Comparison of ENCODE assay signal across 18 cellular contexts in the genomic region with DNA sequence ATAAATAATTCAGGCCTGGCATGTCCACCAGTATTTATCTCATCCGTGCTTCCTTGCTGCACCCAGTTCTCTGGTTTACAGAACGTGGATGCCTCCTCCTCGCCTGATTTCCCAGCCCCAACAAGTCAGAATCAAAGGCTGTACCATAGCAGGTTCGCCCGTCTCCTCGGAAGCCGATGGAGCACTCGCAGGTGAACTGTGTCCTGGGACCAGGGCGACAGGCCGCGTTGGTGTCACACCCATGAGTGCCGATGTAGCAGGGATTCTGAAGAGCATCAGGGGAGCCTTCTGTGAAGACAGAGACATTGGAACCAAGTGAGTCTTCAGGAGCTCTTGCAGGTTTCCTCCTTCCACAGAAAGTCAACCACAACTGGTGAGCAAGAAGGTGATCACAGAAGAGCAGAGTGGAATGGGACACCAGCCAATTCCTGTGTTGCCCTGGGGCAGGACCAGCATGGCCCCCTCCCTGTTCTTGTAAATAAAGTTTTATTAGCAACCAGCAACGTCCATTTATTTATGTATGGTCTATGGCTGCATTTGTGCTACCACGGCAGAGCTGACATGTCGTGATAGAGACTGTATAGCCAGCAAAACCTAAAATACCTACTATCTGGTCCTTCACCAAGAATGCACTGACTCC.
"Had no signal": no experiment of that assay in that cellular context is flagged by ENCODE, and none has a peak within 500 bp of the region (broad histone marks: within the 10 kb centered on the region; RNA-seq: fewer than 3 reads in every experiment).

No MANE protein-coding gene starts in this region.

- ATAC-seq: activated naive CD8-positive, alpha-beta T cell treated with anti-CD3 and anti-CD28 coated beads, Interleukin-2, amount 50 U/mL, for 24 hours; activated T-cell treated with anti-CD3 and anti-CD28 coated beads, Interleukin-2, amount 50 U/mL, for 4 hours; foreskin keratinocyte; psoas muscle had no signal

- H3K4me3 ChIP-seq: colonic mucosa, neural progenitor cell, psoas muscle, thyroid gland had no signal

- H3K9me3 ChIP-seq: colonic mucosa, psoas muscle, thyroid gland had no signal

- H2AFZ ChIP-seq: neural progenitor cell had no signal

- H3K27me3 ChIP-seq: colonic mucosa, foreskin keratinocyte, neural progenitor cell, thyroid gland had no signal

- H3K36me3 ChIP-seq: colonic mucosa, neural progenitor cell had no signal

- H3K4me1 ChIP-seq: colonic mucosa, foreskin keratinocyte, neural progenitor cell, psoas muscle had no signal

- H3K4me2 ChIP-seq: neural progenitor cell had no signal

- H3K9ac ChIP-seq: neural progenitor cell had no signal

- H3K27ac ChIP-seq: colonic mucosa, foreskin keratinocyte, neural progenitor cell, psoas muscle had no signal

- DNase-seq: activated CD4-positive, alpha-beta memory T cell treated with anti-CD3 and anti-CD28 coated beads, Interleukin-2, amount 10 ng/mL, durations not matched to agents 7 days and 5 days; activated CD4-positive, alpha-beta T cell treated with anti-CD3 and anti-CD28 coated beads for 48 hours; activated CD4-positive, CD25-positive, alpha-beta regulatory T cell; activated naive CD4-positive, alpha-beta T cell treated with anti-CD3 and anti-CD28 coated beads for 36 hours; activated naive CD8-positive, alpha-beta T cell treated with anti-CD3 and anti-CD28 coated beads, Interleukin-2, amount 50 U/mL, for 24 hours; activated T-cell treated with anti-CD3 and anti-CD28 coated beads, Interleukin-2, amount 50 U/mL, for 4 hours; anterior cingulate cortex; colonic mucosa; foreskin keratinocyte; naive B cell; psoas muscle; stimulated activated CD4-positive, alpha-beta T cell treated with anti-CD3 and anti-CD28 coated beads, Interleukin-12 subunit alpha, Interleukin-12 subunit beta, amount 100 ng/mL, for 4 hours; stimulated activated CD4-positive, alpha-beta T cell treated with anti-CD3 and anti-CD28 coated beads, Interleukin-2, amount 100 ng/mL, for 24 hours; stimulated activated naive CD4-positive, alpha-beta T cell treated with Interleukin-2 at 50 U/mL for 16 hours; T-helper 1 cell; T1000; thyroid gland had no signal
